10 cellular contexts compared by ENCODE assay signal in genomic region chrX:154269245-154269644, GRCh38. TPM values are rescaled to one million over a fixed set of nuclear protein-coding genes. Genes with fewer than 3 reads are reported as not detected.
"Had no signal": no experiment of that assay in that cellular context is flagged by ENCODE, and none has a peak within 500 bp of the region (broad histone marks: within the 10 kb centered on the region; RNA-seq: fewer than 3 reads in every experiment).

No MANE protein-coding gene starts in this region.

RNA-seq across cellular contexts. Expression of gene OPN1MW3, which starts 11.9 kb away (rescaled TPM):
- total RNA-seq: NCI-H460, OCI-LY7, PC-3, PC-9, Peyer's patch, RPMI7951, SJCRH30, SJSA1, SK-MEL-5 had no signal
- polyA plus RNA-seq: SK-N-SH had no signal

RNA-seq across cellular contexts. Expression of gene TEX28, which starts 25.7 kb away (rescaled TPM):
- total RNA-seq: NCI-H460, OCI-LY7, PC-9, Peyer's patch, RPMI7951, SJCRH30, SJSA1, SK-MEL-5 had no signal
- polyA plus RNA-seq: SK-N-SH had no signal

RNA-seq across cellular contexts. Expression of gene TKTL1, which starts 26.4 kb away (rescaled TPM):
- total RNA-seq: NCI-H460, PC-3, PC-9, Peyer's patch, RPMI7951, SJSA1 had no signal
- polyA plus RNA-seq: SK-N-SH had no signal

RNA-seq across cellular contexts. Expression of gene OPN1MW2, which starts 49.7 kb away (rescaled TPM):
- total RNA-seq: NCI-H460, OCI-LY7, PC-3, PC-9, Peyer's patch, RPMI7951, SJCRH30, SJSA1, SK-MEL-5 had no signal
- polyA plus RNA-seq: SK-N-SH had no signal
